30 cellular contexts compared by ENCODE assay signal in the genomic region with DNA sequence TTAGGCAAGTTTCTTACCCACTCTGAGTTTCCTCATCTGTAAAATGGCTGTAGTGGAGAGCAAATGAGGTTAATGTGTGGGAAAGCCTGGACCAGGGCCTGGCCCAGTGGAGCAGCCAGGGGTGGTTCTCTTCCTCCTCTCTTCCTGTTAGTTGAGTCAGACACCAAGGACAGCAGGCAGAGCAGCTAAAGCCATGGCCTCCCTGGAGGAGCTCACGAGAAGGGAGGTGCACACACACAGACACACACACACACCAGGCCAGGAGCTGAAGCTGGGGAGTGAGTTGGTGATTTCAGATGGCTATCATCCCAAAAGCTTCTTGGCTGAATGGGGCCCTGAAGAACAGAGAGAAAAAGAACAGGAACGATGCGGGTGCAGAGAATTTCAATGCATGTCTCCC. TPM values are rescaled to one million over a fixed set of nuclear protein-coding genes. Genes with fewer than 3 reads are reported as not detected.
A peak's percentile ranks its signal among the peaks of the same experiment; 100 is the strongest.
DNase-seq lines count a peak whose midpoint lies in the region; ATAC-seq, FAIRE-seq and TF ChIP-seq lines count a peak whose summit lies in the region.
"Had no signal": no experiment of that assay in that cellular context is flagged by ENCODE, and none has a peak within 500 bp of the region (broad histone marks: within the 10 kb centered on the region; RNA-seq: fewer than 3 reads in every experiment).

No MANE protein-coding gene starts in this region.

- H3K9me3 ChIP-seq in astrocyte (ENCODE audit: insufficient read depth, low read depth, low read length) (no peaks in the 10 kb centered on the region), hepatocyte (ENCODE audit: low read depth) (no peaks in the 10 kb centered on the region)
- H3K9me3 ChIP-seq: A549; BLaER1 treated with 17β-estradiol and CSF1 and Interleukin-3, amounts not matched to agents 10 nM and 100 nM; suprapubic skin had no signal

- no peak overlapping the region for H3K4me2 ChIP-seq in astrocyte (ENCODE audit: low read length)
- no peak overlapping the region for H3K4me2 ChIP-seq in hepatocyte
- H3K4me2 ChIP-seq: A549 had no signal

- ATAC-seq in GM21723 (IDR thresholded peaks at IDR 0.05; ENCODE audit: unreplicated experiment): no peak
- ATAC-seq: A549; activated T-cell treated with anti-CD3 and anti-CD28 coated beads, Interleukin-2, amount 50 U/mL, for 72 hours; HCT116 had no signal

- H3K27me3 ChIP-seq in astrocyte (ENCODE audit: insufficient read depth, low read length) (no peaks in the 10 kb centered on the region), hepatocyte (no peaks in the 10 kb centered on the region)
- H3K27me3 ChIP-seq: BLaER1 treated with 17β-estradiol and CSF1 and Interleukin-3, amounts not matched to agents 10 nM and 100 nM; suprapubic skin had no signal

- H3K27ac Mint-ChIP-seq in astrocyte (ENCODE audit: unreplicated experiment): no peak overlapping the region
- H3K27ac Mint-ChIP-seq: activated naive CD4-positive, alpha-beta T cell treated with anti-CD3 and anti-CD28 coated beads, Interleukin-2, amount 10 ng/mL, durations not matched to agents 7 days and 5 days; activated T-cell treated with anti-CD3 and anti-CD28 coated beads, Interleukin-2, amount 50 U/mL, for 72 hours; progenitor cell of endocrine pancreas had no signal

- no peak overlapping the region for H3K4me3 Mint-ChIP-seq in astrocyte (ENCODE audit: unreplicated experiment)
- H3K4me3 Mint-ChIP-seq: activated naive CD4-positive, alpha-beta T cell treated with anti-CD3 and anti-CD28 coated beads, Interleukin-2, amount 10 ng/mL, durations not matched to agents 7 days and 5 days; activated T-cell treated with anti-CD3 and anti-CD28 coated beads, Interleukin-2, amount 50 U/mL, for 72 hours had no signal

- H3K9me3 Mint-ChIP-seq in astrocyte (ENCODE audit: unreplicated experiment): no peaks in the 10 kb centered on the region
- H3K9me3 Mint-ChIP-seq: activated naive CD4-positive, alpha-beta T cell treated with anti-CD3 and anti-CD28 coated beads, Interleukin-2, amount 10 ng/mL, durations not matched to agents 7 days and 5 days; activated T-cell treated with anti-CD3 and anti-CD28 coated beads, Interleukin-2, amount 50 U/mL, for 72 hours had no signal

- H3K27ac ChIP-seq in astrocyte (ENCODE audit: low read depth, low read length) (no peak overlapping the region), hepatocyte (no peak overlapping the region)
- H3K27ac ChIP-seq: A549; BLaER1 treated with 17β-estradiol and CSF1 and Interleukin-3, amounts not matched to agents 10 nM and 100 nM; RWPE1; suprapubic skin had no signal

- H3K9me2 ChIP-seq in hepatocyte (replicated peaks; ENCODE audit: insufficient read depth): no peaks in the 10 kb centered on the region

- H4K20me1 ChIP-seq in astrocyte (ENCODE audit: insufficient read depth, low read length) (peaks cover 4% of the 10 kb centered on the region), hepatocyte (ENCODE audit: insufficient read depth, poor library complexity, severe bottlenecking) (no peaks in the 10 kb centered on the region)

- H3K4me1 Mint-ChIP-seq in astrocyte (ENCODE audit: low read depth, unreplicated experiment): peaks cover 16% of the 10 kb centered on the region
- H3K4me1 Mint-ChIP-seq: activated naive CD4-positive, alpha-beta T cell treated with anti-CD3 and anti-CD28 coated beads, Interleukin-2, amount 10 ng/mL, durations not matched to agents 7 days and 5 days had no signal

- no peak overlapping the region for H2AFZ ChIP-seq in astrocyte (ENCODE audit: low read depth, low read length)
- H2AFZ ChIP-seq in hepatocyte: no peak overlapping the region

- H3K4me1 ChIP-seq in astrocyte (ENCODE audit: insufficient read depth, low read length) (no peaks in the 10 kb centered on the region), hepatocyte (ENCODE audit: insufficient read depth) (no peaks in the 10 kb centered on the region)
- H3K4me1 ChIP-seq: A549 had no signal

- H3K79me2 ChIP-seq in astrocyte (ENCODE audit: insufficient read depth, low read length) (no peaks in the 10 kb centered on the region), hepatocyte (no peaks in the 10 kb centered on the region)

- DNase-seq in AG20443 (ENCODE audit: low spot score) (peak; percentile 87), astrocyte (ENCODE audit: low read depth) (peak; percentile 14), fibroblast of pulmonary artery (ENCODE audit: low read depth) (peak; percentile 65), iris pigment epithelial cell (ENCODE audit: low read depth) (peak; percentile 47), DMS53 treated with DMSO at 0.1 percent for 48 hours (lab: John Stamatoyannopoulos, UW; ENCODE audit: unreplicated experiment) (no peak), hepatocyte (ENCODE audit: low spot score) (no peak)
- DNase-seq in activated CD4-positive, alpha-beta T cell treated with anti-CD3 and anti-CD28 coated beads for 1 hour: no peak
- DNase-seq: activated CD4-positive, CD25-positive, alpha-beta regulatory T cell; activated naive CD4-positive, alpha-beta T cell treated with anti-CD3 and anti-CD28 coated beads, Interleukin-2, amount 10 ng/mL, durations not matched to agents 7 days and 5 days; activated T-cell treated with anti-CD3 and anti-CD28 coated beads, Interleukin-2, amount 50 U/mL, for 72 hours; anterior cingulate cortex; Calu3; cerebellar nuclear complex; erythroblast; head of caudate nucleus; KG1; NCI-H1694; NCI-H2171 treated with DMSO at 0.1 percent for 48 hours; NCI-H69; stimulated activated CD4-positive, alpha-beta T cell treated with anti-CD3 and anti-CD28 coated beads, Interleukin-1b, Interleukin-23, amount 100 ng/mL, for 48 hours; T-helper 9 cell had no signal

- no peak overlapping the region for H3K9ac ChIP-seq in astrocyte (ENCODE audit: low read length)
- H3K9ac ChIP-seq: BLaER1 treated with 17β-estradiol and CSF1 and Interleukin-3, amounts not matched to agents 10 nM and 100 nM had no signal

- no peak for FAIRE-seq in astrocyte (lab: Jason Lieb, UNC)
- FAIRE-seq: A549, GM18507, urothelium cell line had no signal

- TF ChIP-seq CTCF in astrocyte (IDR thresholded peaks at IDR 0.05; ENCODE audit: insufficient read depth, low read depth, low read length): no peak
- no peak for TF ChIP-seq CTCF in fibroblast of pulmonary artery (IDR thresholded peaks at IDR 0.05; ENCODE audit: low read length, missing control alignments)
- TF ChIP-seq CTCF in hepatocyte (IDR thresholded peaks at IDR 0.05; ENCODE audit: poor library complexity): no peak

- H3K27me3 Mint-ChIP-seq in astrocyte (ENCODE audit: low read depth, unreplicated experiment): peaks cover 7% of the 10 kb centered on the region

- 85% methylated on average over 3 of the region's 3 CpGs for whole genome bisulfite sequencing in hepatocyte (ENCODE audit: low lambda C conversion rate, missing lambda C conversion rate)

- H3K36me3 Mint-ChIP-seq in astrocyte (ENCODE audit: low read depth, unreplicated experiment): peaks cover 4% of the 10 kb centered on the region
- H3K36me3 Mint-ChIP-seq: activated naive CD4-positive, alpha-beta T cell treated with anti-CD3 and anti-CD28 coated beads, Interleukin-2, amount 10 ng/mL, durations not matched to agents 7 days and 5 days had no signal

- no peaks in the 10 kb centered on the region for H3K36me3 ChIP-seq in astrocyte (ENCODE audit: insufficient read depth, low read length)
- H3K36me3 ChIP-seq in hepatocyte (replicated peaks; ENCODE audit: insufficient read depth, low read depth): no peaks in the 10 kb centered on the region
- H3K36me3 ChIP-seq: BLaER1 treated with 17β-estradiol and CSF1 and Interleukin-3, amounts not matched to agents 10 nM and 100 nM; suprapubic skin had no signal

- H3K4me3 ChIP-seq in astrocyte (ENCODE audit: insufficient read depth, low read depth, low read length) (no peak overlapping the region), fibroblast of pulmonary artery (replicated peaks; ENCODE audit: low read depth, low read length) (no peak overlapping the region), hepatocyte (no peak overlapping the region)
- H3K4me3 ChIP-seq: A549; BLaER1 treated with 17β-estradiol and CSF1 and Interleukin-3, amounts not matched to agents 10 nM and 100 nM; suprapubic skin had no signal

RNA-seq across cellular contexts. Expression of a gene that starts 33.2 kb away (rescaled TPM):
- total RNA-seq in astrocyte (223 and 245 TPM in 2 replicates), hepatocyte (514 and 616 TPM in 2 replicates)
- 497 and 540 TPM in 2 replicates for polyA plus RNA-seq in hepatocyte

Comparison
In these comparisons a context has a peak if more than half of its experiments do, and no peak if none do; other contexts are left out.
1. DNase-seq: peak in AG20443 (single experiment), astrocyte (single experiment), fibroblast of pulmonary artery (single experiment) and iris pigment epithelial cell (single experiment); none in DMS53 treated with DMSO at 0.1 percent for 48 hours (single experiment), activated CD4-positive, alpha-beta T cell treated with anti-CD3 and anti-CD28 coated beads for 1 hour (single experiment) and hepatocyte (single experiment).